Comparison of ENCODE assay signal across 10 cellular contexts in genomic region chr7:87574630-87575029, GRCh38. TPM values are rescaled to one million over a fixed set of nuclear protein-coding genes. Genes with fewer than 3 reads are reported as not detected.
DNase-seq lines count a peak whose midpoint lies in the region; ATAC-seq and TF ChIP-seq lines count a peak whose summit lies in the region.
"Had no signal": no experiment of that assay in that cellular context is flagged by ENCODE, and none has a peak within 500 bp of the region (broad histone marks: within the 10 kb centered on the region; RNA-seq: fewer than 3 reads in every experiment).

No MANE protein-coding gene starts in this region.

- DNase-seq in AG20443 (ENCODE audit: low spot score) (peak; percentile 16), HCT116 (ENCODE audit: low read depth, low spot score) (peak; percentile 27), SW480 (ENCODE audit: low spot score) (peak; percentile 84), immature natural killer cell (no peak), BE2C (no peak), NCI-H748 (lab: John Stamatoyannopoulos, UW; ENCODE audit: unreplicated experiment) (no peak)
- DNase-seq in stimulated activated naive CD4-positive, alpha-beta T cell treated with Interleukin-2 at 50 U/mL for 16 hours (lab: John Stamatoyannopoulos, UW): no peak
- DNase-seq: NCI-H510A had no signal

- H3K9me3 Mint-ChIP-seq in immature natural killer cell: peaks cover 0 to 2% (median 0%) of the 10 kb centered on the region in 6 donors

- peak overlapping the region; percentile 29 for H3K4me2 ChIP-seq in HCT116 (ENCODE audit: low read length)

- peaks cover 19 to 49% of the 10 kb centered on the region in 2 donors for H3K4me1 Mint-ChIP-seq in immature natural killer cell

- no peaks in the 10 kb centered on the region for H3K9me2 ChIP-seq in HCT116 (ENCODE audit: insufficient read depth)

- CTCF ChIA-PET in HCT116 (lab: Charles Lee): no interaction called here

- intact Hi-C loops in HCT116 (cut with micrococcal nuclease): no loop called here

- TF ChIP-seq CTCF in HCT116 (IDR thresholded peaks at IDR 0.05 in 2 of 3, conservative IDR thresholded peaks at IDR 0.05 in 1 of 3; ENCODE audit: borderline replicate concordance in 1 of 3, insufficient read depth in 1 of 3, low read depth in 2 of 3, low read length in 2 of 3) (no peak), BE2C (IDR thresholded peaks at IDR 0.05; ENCODE audit: low read depth, low read length) (no peak)

- H3K27ac Mint-ChIP-seq in immature natural killer cell: peak overlapping the region in 4 of 6 donors; percentile 9 to 65 (median 24)

- H3K79me2 ChIP-seq in HCT116 (ENCODE audit: insufficient read depth, low read length): no peaks in the 10 kb centered on the region

- no TSS peak for BruUV-seq in HCT116 (replicated peaks; lab: Mats Ljungman, UMichigan)

- no peak; the same call in 1 of the 2 replicates for TF ChIP-seq RAD21 in HCT116 (IDR thresholded peaks at IDR 0.05; ENCODE audit: low read depth)

- RAD21 ChIA-PET in HCT116 (lab: Charles Lee; ENCODE audit: low non-redundant PET in 1 of 2, low total read pairs in 2 of 2, uncharacterized antibody in 2 of 2, unreplicated experiment in 2 of 2): no interaction called here

- ATAC-seq in HCT116 (0 out of 2 replicates have a peak, but pooled peaks have one; percentile 36), HG03097 (IDR thresholded peaks at IDR 0.05; ENCODE audit: low FRiP score, unreplicated experiment) (no peak)

- H3K9ac ChIP-seq in HCT116 (ENCODE audit: low read length): no peak overlapping the region

- peaks cover 13 to 24% (median 23%) of the 10 kb centered on the region in 3 donors for H3K36me3 Mint-ChIP-seq in immature natural killer cell

- no peak overlapping the region for H3K4me3 Mint-ChIP-seq in immature natural killer cell

- H4K20me1 ChIP-seq in HCT116 (ENCODE audit: insufficient read depth): no peaks in the 10 kb centered on the region

- no peak for TF ChIP-seq POLR2A in HCT116 (IDR thresholded peaks at IDR 0.05; ENCODE audit: borderline replicate concordance, extremely low read depth, insufficient read depth, insufficient read length)

- no peak overlapping the region for H3K27ac ChIP-seq in HCT116 (ENCODE audit: low read depth, low read length)
- H3K27ac ChIP-seq: ascending aorta had no signal

- no peaks in the 10 kb centered on the region for H3K27me3 ChIP-seq in HCT116 (ENCODE audit: insufficient read depth, low read length)
- H3K27me3 ChIP-seq in BE2C: no peaks in the 10 kb centered on the region
- H3K27me3 ChIP-seq: ascending aorta had no signal

- H3K4me3 ChIP-seq in HCT116 (replicated peaks in 1 of 2; ENCODE audit: low read depth in 1 of 2, low read length in 2 of 2) (no peak overlapping the region), BE2C (ENCODE audit: low read depth, low read length) (no peak overlapping the region)
- H3K4me3 ChIP-seq: ascending aorta had no signal

- H3K4me1 ChIP-seq in HCT116 (ENCODE audit: control insufficient read depth in 1 of 2, insufficient read depth in 2 of 2, low read length in 2 of 2) (peaks cover 3 to 29% of the 10 kb centered on the region in 2 experiments; a peak in 3 of 4 replicates), BE2C (no peaks in the 10 kb centered on the region)
- H3K4me1 ChIP-seq: ascending aorta had no signal

- no peaks in the 10 kb centered on the region for H3K27me3 Mint-ChIP-seq in immature natural killer cell (ENCODE audit: low read depth in 3 of 3)

- POLR2A ChIA-PET in HCT116 (lab: Charles Lee): interaction anchor here (1.4 kb wide), 1 partner anchor 26 kb away, joined by 5 read pairs; the partner anchor contains the start of gene ABCB1

- H2AFZ ChIP-seq in HCT116 (ENCODE audit: low read depth, low read length, poor library complexity, severe bottlenecking): no peak overlapping the region

- H3K36me3 ChIP-seq in HCT116 (ENCODE audit: control insufficient read depth in 1 of 2, insufficient read depth in 2 of 2, low read length in 2 of 2) (no peaks in the 10 kb centered on the region), BE2C (peaks cover 41% of the 10 kb centered on the region)
- H3K36me3 ChIP-seq: ascending aorta had no signal

- H3K9me3 ChIP-seq in HCT116 (ENCODE audit: control insufficient read depth in 1 of 2, insufficient read depth in 1 of 2, low read depth in 1 of 2, low read length in 2 of 2) (no peaks in the 10 kb centered on the region), BE2C (no peaks in the 10 kb centered on the region)
- H3K9me3 ChIP-seq: ascending aorta had no signal

TF ChIP-seq in HCT116, 20 proteins besides CTCF, POLR2A, EP300 and RAD21:
- peak; percentile 58; the same call in 1 of the 2 replicates for TF ChIP-seq SP1 (IDR thresholded peaks at IDR 0.05; ENCODE audit: low read depth)
- TF ChIP-seq CEBPB (IDR thresholded peaks at IDR 0.05; ENCODE audit: low read depth): peak; percentile 92
- TF ChIP-seq EZH2phosphoT487 (IDR thresholded peaks at IDR 0.05; ENCODE audit: borderline replicate concordance): no peak
- no peak for TF ChIP-seq POLR2AphosphoS5 (IDR thresholded peaks at IDR 0.05; ENCODE audit: low read depth, low read length)
- TF ChIP-seq EGR1 (IDR thresholded peaks at IDR 0.05; ENCODE audit: low read depth): peak; percentile 62; the same call in 1 of the 2 replicates
- no peak for TF ChIP-seq TCF7L2 (IDR thresholded peaks at IDR 0.05; ENCODE audit: borderline replicate concordance, extremely low read depth, insufficient read depth, insufficient read length)
- TF ChIP-seq CBX3 (IDR thresholded peaks at IDR 0.05; ENCODE audit: low read depth): peak; percentile 71; the same call in 1 of the 2 replicates
- TF ChIP-seq JUND (IDR thresholded peaks at IDR 0.05): peak; percentile 87
- peak; percentile 87 for TF ChIP-seq ATF3 (IDR thresholded peaks at IDR 0.05)
- TF ChIP-seq SIN3A (IDR thresholded peaks at IDR 0.05; ENCODE audit: low read depth): peak; percentile 44; the same call in 1 of the 2 replicates
- peak; percentile 86 for TF ChIP-seq FOSL1 (IDR thresholded peaks at IDR 0.05; ENCODE audit: low read depth)
- TF ChIP-seq SRF (IDR thresholded peaks at IDR 0.05; ENCODE audit: low read depth): 0 out of 2 replicates have a peak, but pooled peaks have one; percentile 31

RNA-seq across cellular contexts. Expression of gene ABCB1, which starts 26.1 kb away (rescaled TPM):
- 1.8 TPM for total RNA-seq in HCT116 (2021; ENCODE audit: unreplicated experiment)
- 1.2 and 1.8 TPM in 2 replicates for polyA plus RNA-seq in HCT116 (2012)
- polyA plus RNA-seq in immature natural killer cell: 10 to 100 TPM; 55.5 to 66.5 (median 56.0) TPM
- 87.3 TPM for polyA plus RNA-seq in BE2C (2012; ENCODE audit: insufficient read depth, insufficient read length, low read depth)

RNA-seq across cellular contexts. Expression of gene RUNDC3B, which starts 53.6 kb away (rescaled TPM):
- total RNA-seq in HCT116 (2021; ENCODE audit: unreplicated experiment): 4.4 TPM
- 2.5 and 3.0 TPM in 2 replicates for polyA plus RNA-seq in HCT116 (2012)
- polyA plus RNA-seq in immature natural killer cell: 1 to 10 TPM in 2 of 3 donors, not detected in 1; 1.0 to 1.1 TPM
- polyA plus RNA-seq in BE2C (2012; ENCODE audit: insufficient read depth, insufficient read length, low read depth): 1.3 TPM

Comparison
In these comparisons a context has a peak if more than half of its experiments do, and no peak if none do; other contexts are left out.
1. DNase-seq: peak in AG20443 (single experiment), HCT116 (single experiment) and SW480 (single experiment); none in immature natural killer cell (0 of 3), BE2C (single experiment), stimulated activated naive CD4-positive, alpha-beta T cell treated with Interleukin-2 at 50 U/mL for 16 hours (single experiment) and NCI-H748 (single experiment).